12 cellular contexts compared by ENCODE assay signal in genomic region chr19:55598034-55598433, GRCh38. TPM values are rescaled to one million over a fixed set of nuclear protein-coding genes. Genes with fewer than 3 reads are reported as not detected.
DNase-seq lines count a peak whose midpoint lies in the region; ATAC-seq and TF ChIP-seq lines count a peak whose summit lies in the region.
"Had no signal": no experiment of that assay in that cellular context is flagged by ENCODE, and none has a peak within 500 bp of the region (broad histone marks: within the 10 kb centered on the region; RNA-seq: fewer than 3 reads in every experiment).

No MANE protein-coding gene starts in this region.

- no peak overlapping the region for H3K4me3 ChIP-seq in SK-N-SH (ENCODE audit: low read depth in 2 of 2, low read length in 1 of 2)
- no peak overlapping the region for H3K4me3 ChIP-seq in OCI-LY7 (ENCODE audit: low read depth, low read length, poor library complexity, severe bottlenecking)
- H3K4me3 ChIP-seq: body of pancreas had no signal

- TF ChIP-seq EP300 in SK-N-SH (IDR thresholded peaks at IDR 0.05; ENCODE audit: borderline replicate concordance in 1 of 2, low read depth in 1 of 2, low read length in 1 of 2), result no peak

- peak overlapping the region; percentile 32 for H3K27ac Mint-ChIP-seq in stimulated activated effector memory CD8-positive, alpha-beta T cell treated with anti-CD3 and anti-CD28 coated beads, Interleukin-12 subunit alpha, Interleukin-12 subunit beta, amount 100 ng/mL, for 72 hours
- H3K27ac Mint-ChIP-seq in T-cell, result peak overlapping the region in 1 of 2 donors; percentile 91

- WGBS in SK-N-SH (ENCODE audit: low lambda C conversion rate), result 97% methylated on average over 9 of the region's 9 CpGs

- no peak for ATAC-seq in SK-N-SH treated with all-trans-retinoic acid at 6 μM for 48 hours
- no peak for ATAC-seq in stimulated activated effector memory CD8-positive, alpha-beta T cell treated with anti-CD3 and anti-CD28 coated beads, Interleukin-12 subunit alpha, Interleukin-12 subunit beta, amount 100 ng/mL, for 72 hours
- no peak for ATAC-seq in T-cell (replicated peaks in 1 of 4)

- H3K36me3 ChIP-seq in SK-N-SH (replicated peaks in 1 of 2; ENCODE audit: control insufficient read depth in 1 of 2, insufficient read depth in 2 of 2, low read length in 1 of 2), result peaks cover 20 to 29% of the 10 kb centered on the region in 2 experiments
- peaks cover 30% of the 10 kb centered on the region for H3K36me3 ChIP-seq in OCI-LY7 (ENCODE audit: insufficient read depth, low read length)

- TF ChIP-seq RAD21 in SK-N-SH (IDR thresholded peaks at IDR 0.05; ENCODE audit: low read length), result no peak

- H3K79me2 ChIP-seq in SK-N-SH (ENCODE audit: insufficient read depth), result peaks cover 18% of the 10 kb centered on the region
- no peaks in the 10 kb centered on the region for H3K79me2 ChIP-seq in OCI-LY7 (ENCODE audit: insufficient read depth, low read depth, low read length)

- no peaks in the 10 kb centered on the region for H3K9me3 ChIP-seq in SK-N-SH
- H3K9me3 ChIP-seq in OCI-LY7 (ENCODE audit: low read length), result no peaks in the 10 kb centered on the region
- H3K9me3 ChIP-seq: body of pancreas, left lung had no signal

- no peaks in the 10 kb centered on the region for H3K27me3 ChIP-seq in SK-N-SH (ENCODE audit: insufficient read depth)
- H3K27me3 ChIP-seq: body of pancreas, left lung had no signal

- BruUV-seq in OCI-LY7 (replicated peaks; lab: Mats Ljungman, UMichigan), result no TSS peak

- POLR2A ChIA-PET in SK-N-SH (lab: Yijun Ruan, JAX), result interaction anchor here (2.2 to 3.3 kb wide), 2 partner anchors 11 to 191 kb away, joined by 11 to 32 read pairs; partner anchors contain the start of gene UBE2S
- POLR2A ChIA-PET in OCI-LY7 (lab: Charles Lee), result no interaction called here
- POLR2A ChIA-PET in T-cell (lab: Charles Lee), result no interaction called here

- H3K27ac ChIP-seq in SK-N-SH (ENCODE audit: low read depth in 2 of 2, low read length in 1 of 2), result no peak overlapping the region; a peak in 1 of 4 replicates
- no peak overlapping the region for H3K27ac ChIP-seq in OCI-LY7 (ENCODE audit: low read depth, low read length, poor library complexity, severe bottlenecking)

- CTCF ChIA-PET in SK-N-SH (lab: Yijun Ruan, JAX), result interaction anchor here (2.3 kb wide), 1 partner anchor 10 kb away, joined by 7 read pairs; no protein-coding TSS in a partner anchor
- CTCF ChIA-PET in OCI-LY7 (lab: Charles Lee; ENCODE audit: unreplicated experiment), result no interaction called here
- CTCF ChIA-PET in T-cell (lab: Charles Lee), result no interaction called here

- H2AFZ ChIP-seq in SK-N-SH (ENCODE audit: low read depth), result no peak overlapping the region
- H2AFZ ChIP-seq in OCI-LY7 (ENCODE audit: low read length), result no peak overlapping the region

- H3K27me3 Mint-ChIP-seq in T-cell, result no peaks in the 10 kb centered on the region
- H3K27me3 Mint-ChIP-seq: naive B cell, T-helper 17 cell had no signal

- H3K4me3 Mint-ChIP-seq in stimulated activated effector memory CD8-positive, alpha-beta T cell treated with anti-CD3 and anti-CD28 coated beads, Interleukin-12 subunit alpha, Interleukin-12 subunit beta, amount 100 ng/mL, for 72 hours, result no peak overlapping the region
- no peak overlapping the region for H3K4me3 Mint-ChIP-seq in T-cell

- H3K4me2 ChIP-seq in SK-N-SH (peak overlapping the region; percentile 46), OCI-LY7 (ENCODE audit: low read length) (peak overlapping the region; percentile 70)

- peaks cover 13% of the 10 kb centered on the region for H3F3A ChIP-seq in SK-N-SH (replicated peaks; ENCODE audit: insufficient read depth)

- no peaks in the 10 kb centered on the region for H3K9me3 Mint-ChIP-seq in stimulated activated effector memory CD8-positive, alpha-beta T cell treated with anti-CD3 and anti-CD28 coated beads, Interleukin-12 subunit alpha, Interleukin-12 subunit beta, amount 100 ng/mL, for 72 hours
- peaks cover 0 to 3% (median 0%) of the 10 kb centered on the region in 3 donors for H3K9me3 Mint-ChIP-seq in T-cell

- H3K4me1 ChIP-seq in SK-N-SH (ENCODE audit: control insufficient read depth in 1 of 2, insufficient read depth in 2 of 2, low read depth in 1 of 2, low read length in 1 of 2) (peaks cover 6 to 13% of the 10 kb centered on the region in 2 experiments; a peak in 3 of 4 replicates), OCI-LY7 (ENCODE audit: insufficient read depth, low read length, poor library complexity, severe bottlenecking) (peaks cover 20% of the 10 kb centered on the region)

- intact Hi-C loops in OCI-LY7 (cut with micrococcal nuclease; ENCODE audit: unreplicated experiment), result loop anchor here (2.0 kb wide), 1 partner anchor 17 kb away; the partner anchor contains the start of gene ZNF579

- DNase-seq in SK-N-SH, result peak; percentile 2
- DNase-seq in OCI-LY7 (ENCODE audit: low spot score), result no peak
- DNase-seq in iPS-NIHi7 (ENCODE audit: extremely low spot score), result peak; percentile 16
- DNase-seq in stimulated activated effector memory CD8-positive, alpha-beta T cell treated with anti-CD3 and anti-CD28 coated beads, Interleukin-12 subunit alpha, Interleukin-12 subunit beta, amount 100 ng/mL, for 72 hours (ENCODE audit: low spot score in 2 of 2), result no peak
- DNase-seq in NCI-H1092 (lab: John Stamatoyannopoulos, UW), result no peak
- no peak for DNase-seq in T-cell
- DNase-seq in DMS53 treated with DMSO at 0.1 percent for 48 hours (lab: John Stamatoyannopoulos, UW; ENCODE audit: unreplicated experiment), result no peak
- DNase-seq: body of pancreas, naive B cell, T-helper 17 cell had no signal

- TF ChIP-seq CTCF in SK-N-SH (IDR thresholded peaks at IDR 0.05) (no peak), OCI-LY7 (conservative IDR thresholded peaks at IDR 0.05; ENCODE audit: low read length) (no peak)

- H4K20me1 ChIP-seq in SK-N-SH (ENCODE audit: insufficient read depth) (no peaks in the 10 kb centered on the region), OCI-LY7 (ENCODE audit: insufficient read depth, low read length) (no peaks in the 10 kb centered on the region)

- no peak overlapping the region for H3K9ac ChIP-seq in SK-N-SH

- peaks cover 70% of the 10 kb centered on the region for H3K36me3 Mint-ChIP-seq in stimulated activated effector memory CD8-positive, alpha-beta T cell treated with anti-CD3 and anti-CD28 coated beads, Interleukin-12 subunit alpha, Interleukin-12 subunit beta, amount 100 ng/mL, for 72 hours
- peaks cover 37% of the 10 kb centered on the region for H3K36me3 Mint-ChIP-seq in T-cell

- peaks cover 22% of the 10 kb centered on the region for H3K4me1 Mint-ChIP-seq in stimulated activated effector memory CD8-positive, alpha-beta T cell treated with anti-CD3 and anti-CD28 coated beads, Interleukin-12 subunit alpha, Interleukin-12 subunit beta, amount 100 ng/mL, for 72 hours
- H3K4me1 Mint-ChIP-seq in T-cell, result peaks cover 16 to 29% (median 17%) of the 10 kb centered on the region in 3 donors

- H3K9me2 ChIP-seq in SK-N-SH (no peaks in the 10 kb centered on the region), OCI-LY7 (ENCODE audit: insufficient read depth, low read length) (no peaks in the 10 kb centered on the region)

TF ChIP-seq in SK-N-SH, 30 proteins besides CTCF, POLR2A, EP300 and RAD21:
- TF ChIP-seq MXI1 (IDR thresholded peaks at IDR 0.05; ENCODE audit: low read depth, low read length), result no peak
- TF ChIP-seq GABPA (IDR thresholded peaks at IDR 0.05; ENCODE audit: low read depth), result no peak
- TF ChIP-seq FOXJ3 (CRISPR knock-in tag; IDR thresholded peaks at IDR 0.05), result no peak

TF ChIP-seq in SK-N-SH treated with all-trans-retinoic acid at 6 μM for 48 hours, 23 proteins besides CTCF, POLR2A, EP300 and RAD21 (continues in another document):
- TF ChIP-seq ZNF565 (CRISPR knock-in tag; conservative IDR thresholded peaks at IDR 0.05; ENCODE audit: low read depth) (no peak), CREB5 (CRISPR knock-in tag; IDR thresholded peaks at IDR 0.05; ENCODE audit: low read depth) (no peak), ZFP30 (CRISPR knock-in tag; IDR thresholded peaks at IDR 0.05) (no peak)

RNA-seq across cellular contexts. Expression of gene FIZ1, which starts 1.3 kb away (rescaled TPM):
- 5.2 and 5.7 TPM in 2 replicates for polyA plus RNA-seq in SK-N-SH (2012; rRNA removed)
- 2.5 and 4.3 TPM in 2 replicates for polyA plus RNA-seq in SK-N-SH (2012; cell fraction: cytosol; rRNA removed)
- polyA plus RNA-seq in SK-N-SH (2012; cell fraction: nucleus; rRNA removed), result 20.2 and 24.9 TPM in 2 replicates
- total RNA-seq in OCI-LY7 (2014; rRNA removed; shearing (Covaris generic)), result 6.0 and 6.8 TPM in 2 replicates
- total RNA-seq in OCI-LY7 (2022) (17.1 and 18.0 TPM in 2 replicates), T-cell (10 to 100 TPM in 4 of 5 donors, 1 to 10 TPM in 1; 9.8 to 27.7 (median 19.0) TPM)

RNA-seq across cellular contexts. Expression of gene ZNF524, which starts 2.1 kb away (rescaled TPM):
- 7.2 and 7.3 TPM in 2 replicates for polyA plus RNA-seq in SK-N-SH (2012; rRNA removed)
- 4.6 and 7.4 TPM in 2 replicates for polyA plus RNA-seq in SK-N-SH (2012; cell fraction: cytosol; rRNA removed)
- 7.4 and 10.1 TPM in 2 replicates for polyA plus RNA-seq in SK-N-SH (2012; cell fraction: nucleus; rRNA removed)
- total RNA-seq in OCI-LY7 (2014; rRNA removed; shearing (Covaris generic)), result 14.5 and 21.6 TPM in 2 replicates
- total RNA-seq in OCI-LY7 (2022) (9.2 and 12.3 TPM in 2 replicates), T-cell (10 to 100 TPM; 14.9 to 42.2 (median 33.4) TPM)

RNA-seq across cellular contexts. Expression of gene ZNF865, which starts 7.4 kb away (rescaled TPM):
- 3.4 and 5.0 TPM in 2 replicates for polyA plus RNA-seq in SK-N-SH (2012; rRNA removed)
- polyA plus RNA-seq in SK-N-SH (2012; cell fraction: cytosol; rRNA removed), result 2.7 and 5.2 TPM in 2 replicates
- 11.7 and 16.2 TPM in 2 replicates for polyA plus RNA-seq in SK-N-SH (2012; cell fraction: nucleus; rRNA removed)
- 2.1 and 3.0 TPM in 2 replicates for total RNA-seq in OCI-LY7 (2014; rRNA removed; shearing (Covaris generic))
- total RNA-seq in OCI-LY7 (2022), result 11.3 and 13.0 TPM in 2 replicates
- total RNA-seq in T-cell, result 10 to 100 TPM; 16.3 to 29.4 (median 27.3) TPM

RNA-seq across cellular contexts. Expression of gene ZNF579, which starts 17.4 kb away (rescaled TPM):
- 3.5 and 5.9 TPM in 2 replicates for polyA plus RNA-seq in SK-N-SH (2012; rRNA removed)
- polyA plus RNA-seq in SK-N-SH (2012; cell fraction: cytosol; rRNA removed), result 3.4 and 4.9 TPM in 2 replicates
- 13.6 and 14.8 TPM in 2 replicates for polyA plus RNA-seq in SK-N-SH (2012; cell fraction: nucleus; rRNA removed)
- total RNA-seq in OCI-LY7 (2014; rRNA removed; shearing (Covaris generic)), result 4.1 and 6.1 TPM in 2 replicates
- 11.1 and 11.6 TPM in 2 replicates for total RNA-seq in OCI-LY7 (2022)
- total RNA-seq in T-cell, result 10 to 100 TPM in 3 of 5 donors, 1 to 10 TPM in 2; 5.4 to 13.3 (median 10.0) TPM

RNA-seq across cellular contexts. Expression of gene ZNF784, which starts 26.3 kb away (rescaled TPM):
- 5.0 and 5.5 TPM in 2 replicates for polyA plus RNA-seq in SK-N-SH (2012; rRNA removed)
- polyA plus RNA-seq in SK-N-SH (2012; cell fraction: cytosol; rRNA removed), result 2.4 and 3.3 TPM in 2 replicates
- polyA plus RNA-seq in SK-N-SH (2012; cell fraction: nucleus; rRNA removed), result 17.9 and 20.4 TPM in 2 replicates
- 3.4 and 6.6 TPM in 2 replicates for total RNA-seq in OCI-LY7 (2014; rRNA removed; shearing (Covaris generic))
- total RNA-seq in OCI-LY7 (2022) (4.0 and 5.4 TPM in 2 replicates), T-cell (10 to 100 TPM in 2 of 5 donors, 1 to 10 TPM in 3; 7.2 to 13.3 (median 8.2) TPM)

Comparison
In these comparisons a context has a peak if more than half of its experiments do, and no peak if none do; other contexts are left out.
1. DNase-seq: peak in SK-N-SH (single experiment) and iPS-NIHi7 (single experiment); none in OCI-LY7 (single experiment), stimulated activated effector memory CD8-positive, alpha-beta T cell treated with anti-CD3 and anti-CD28 coated beads, Interleukin-12 subunit alpha, Interleukin-12 subunit beta, amount 100 ng/mL, for 72 hours (0 of 2), NCI-H1092 (single experiment), T-cell (0 of 34) and DMS53 treated with DMSO at 0.1 percent for 48 hours (single experiment).